In genomic region chr9:70257991-70258691, GRCh38 we compare ENCODE assay signal across 1 cellular context.
A peak's percentile ranks its signal among the peaks of the same experiment; 100 is the strongest.
TF ChIP-seq lines count a peak whose summit lies in the region.

No MANE protein-coding gene starts in this region.

TF ChIP-seq in GM12878, 131 proteins besides CTCF, POLR2A, EP300 and RAD21 (continued from another document):
- no peak for TF ChIP-seq EZH2 (IDR thresholded peaks at IDR 0.05; ENCODE audit: borderline replicate concordance, control insufficient read depth, low read depth, low read length)
- peak; percentile 30; the same call in 1 of the 2 replicates for TF ChIP-seq NFIC (IDR thresholded peaks at IDR 0.05; ENCODE audit: low read depth, low read length)
- TF ChIP-seq NR2C1 (IDR thresholded peaks at IDR 0.05): no peak
- peak; percentile 16 to 52; a peak in 3 of 4 replicates for TF ChIP-seq IKZF2 (IDR thresholded peaks at IDR 0.05)
- TF ChIP-seq PAX5 (IDR thresholded peaks at IDR 0.05; ENCODE audit: borderline replicate concordance, low read depth, low read length): peak; percentile 47; the same call in 1 of the 2 replicates
- peak; percentile 5; the same call in 1 of the 2 replicates for TF ChIP-seq ZBTB4 (CRISPR knock-in tag; IDR thresholded peaks at IDR 0.05)
- TF ChIP-seq MXI1 (IDR thresholded peaks at IDR 0.05; ENCODE audit: low read depth, low read length): peak; percentile 11; the same call in 1 of the 2 replicates
- TF ChIP-seq RUNX3 (IDR thresholded peaks at IDR 0.05; ENCODE audit: low read length): peak; percentile 57
- 0 out of 2 replicates have a peak, but pooled peaks have one; percentile 3 for TF ChIP-seq BCL11A (IDR thresholded peaks at IDR 0.05; ENCODE audit: low read depth, low read length)
- TF ChIP-seq EED (IDR thresholded peaks at IDR 0.05; ENCODE audit: low read depth): peak; percentile 55
- TF ChIP-seq JUNB (IDR thresholded peaks at IDR 0.05): peak; percentile 71; the same call in 1 of the 2 replicates
- peak; percentile 72; the same call in 1 of the 2 replicates for TF ChIP-seq IRF4 (IDR thresholded peaks at IDR 0.05; ENCODE audit: low read depth, low read length)
